In the genomic region with DNA sequence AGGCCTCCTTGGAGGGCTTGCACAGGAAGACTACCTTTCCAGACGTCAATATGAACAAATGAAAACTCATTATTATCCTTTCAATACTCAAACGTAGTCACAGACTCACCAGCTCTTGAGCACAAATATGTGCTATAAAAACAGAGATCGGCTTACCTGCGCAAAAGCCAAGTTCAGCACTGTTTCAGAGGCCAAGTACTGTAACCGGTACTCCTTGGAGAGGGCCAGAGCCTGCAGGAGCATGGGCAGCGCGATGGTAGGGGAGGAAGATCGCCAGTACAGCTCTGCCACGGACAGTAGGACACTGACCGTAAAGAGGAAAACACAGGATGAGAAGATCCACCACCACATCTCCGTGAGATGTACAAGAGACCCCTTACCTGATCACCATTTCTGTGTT, we compare ENCODE assay signal across 1 cellular context.
TF ChIP-seq lines count a peak whose summit lies in the region.

No MANE protein-coding gene starts in this region.

TF ChIP-seq in K562, 482 proteins besides CTCF, POLR2A, EP300 and RAD21:
- TF ChIP-seq CREB1 (IDR thresholded peaks at IDR 0.05) (no peak), CREB1 (CRISPR knock-in tag; IDR thresholded peaks at IDR 0.05) (no peak), FOXJ2 (tag; IDR thresholded peaks at IDR 0.05) (no peak), HOXB6 (CRISPR knock-in tag; IDR thresholded peaks at IDR 0.05; ENCODE audit: borderline replicate concordance) (no peak)
- TF ChIP-seq, protein P1, sequence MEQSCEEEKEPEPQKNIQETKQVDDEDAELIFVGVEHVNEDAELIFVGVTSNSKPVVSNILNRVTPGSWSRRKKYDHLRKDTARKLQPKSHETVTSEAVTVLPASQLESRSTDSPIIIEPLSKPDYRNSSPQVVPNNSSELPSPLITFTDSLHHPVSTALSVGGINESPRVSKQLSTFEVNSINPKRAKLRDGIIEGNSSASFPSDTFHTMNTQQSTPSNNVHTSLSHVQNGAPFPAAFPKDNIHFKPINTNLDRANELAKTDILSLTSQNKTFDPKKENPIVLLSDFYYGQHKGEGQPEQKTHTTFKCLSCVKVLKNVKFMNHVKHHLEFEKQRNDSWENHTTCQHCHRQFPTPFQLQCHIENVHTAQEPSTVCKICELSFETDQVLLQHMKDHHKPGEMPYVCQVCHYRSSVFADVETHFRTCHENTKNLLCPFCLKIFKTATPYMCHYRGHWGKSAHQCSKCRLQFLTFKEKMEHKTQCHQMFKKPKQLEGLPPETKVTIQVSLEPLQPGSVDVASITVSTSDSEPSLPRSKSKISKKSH (CRISPR knock-in tag; IDR thresholded peaks at IDR 0.05), result no peak
